11 cellular contexts compared by ENCODE assay signal in the genomic region with DNA sequence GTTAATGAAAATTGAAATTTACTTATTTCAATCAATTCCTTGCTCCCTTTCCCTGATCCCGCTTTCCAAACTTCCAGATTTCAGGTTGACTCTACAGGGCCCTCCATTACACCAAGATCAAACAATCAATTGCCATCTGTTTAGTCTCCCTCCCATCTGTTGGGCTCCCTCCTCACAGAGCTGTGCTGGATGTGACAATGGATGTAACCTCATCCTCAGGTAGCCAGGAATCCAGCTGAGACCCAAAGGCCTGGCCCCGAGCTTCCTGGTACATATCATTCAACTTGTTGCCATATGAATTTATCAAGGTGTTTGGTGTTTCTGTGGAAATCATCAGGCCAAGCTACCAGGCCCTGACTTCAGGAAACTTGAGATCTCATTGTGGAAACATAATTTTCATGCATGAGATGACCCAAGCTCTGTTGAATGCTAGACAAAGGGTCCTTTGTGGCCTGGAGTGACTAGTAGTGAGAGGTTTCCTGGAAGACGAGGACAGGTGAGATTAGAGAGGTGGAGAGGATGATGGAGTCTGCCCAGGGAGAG.
"Had no signal": no experiment of that assay in that cellular context is flagged by ENCODE, and none has a peak within 500 bp of the region (broad histone marks: within the 10 kb centered on the region; RNA-seq: fewer than 3 reads in every experiment).

No MANE protein-coding gene starts in this region.

- H3K9me3 Mint-ChIP-seq: activated T-helper 1 cell treated with anti-CD3 and anti-CD28 coated beads, Interleukin-12 subunit alpha, Interleukin-12 subunit beta, Interleukin-2, Interleukin-4 antibody, amounts not matched to agents 30 ng/mL and 10 ng/mL and 1 ng/mL, durations not matched to agents 14 hours and 24 hours and 36 hours had no signal

- H3K4me3 Mint-ChIP-seq: activated T-helper 1 cell treated with anti-CD3 and anti-CD28 coated beads, Interleukin-12 subunit alpha, Interleukin-12 subunit beta, Interleukin-2, Interleukin-4 antibody, amounts not matched to agents 30 ng/mL and 10 ng/mL and 1 ng/mL, durations not matched to agents 14 hours and 24 hours and 36 hours had no signal

- H3K27ac Mint-ChIP-seq: activated T-helper 1 cell treated with anti-CD3 and anti-CD28 coated beads, Interleukin-12 subunit alpha, Interleukin-12 subunit beta, Interleukin-2, Interleukin-4 antibody, amounts not matched to agents 30 ng/mL and 10 ng/mL and 1 ng/mL, durations not matched to agents 14 hours and 24 hours and 36 hours had no signal

- H3K36me3 Mint-ChIP-seq: naive B cell had no signal

- H3K36me3 ChIP-seq: gastroesophageal sphincter, thyroid gland, uterus had no signal

- DNase-seq: activated CD4-positive, alpha-beta T cell treated with anti-CD3 and anti-CD28 coated beads for 48 hours; activated naive CD4-positive, alpha-beta T cell; aorta; midbrain; naive B cell; thyroid gland; uterus had no signal

- H3K4me1 ChIP-seq: gastroesophageal sphincter, thyroid gland, uterus had no signal

- H3K4me3 ChIP-seq: gastroesophageal sphincter, hepatocyte, skin epidermis, thyroid gland, uterus had no signal

- ATAC-seq: gastroesophageal sphincter had no signal

- H3K27ac ChIP-seq: gastroesophageal sphincter, hepatocyte, skin epidermis, thyroid gland, uterus had no signal

- H3K9me3 ChIP-seq: gastroesophageal sphincter, thyroid gland, uterus had no signal

- H3K27me3 ChIP-seq: gastroesophageal sphincter, hepatocyte, thyroid gland, uterus had no signal

- H3K4me1 Mint-ChIP-seq: naive B cell had no signal
